1 cellular context compared by ENCODE assay signal in the genomic region with DNA sequence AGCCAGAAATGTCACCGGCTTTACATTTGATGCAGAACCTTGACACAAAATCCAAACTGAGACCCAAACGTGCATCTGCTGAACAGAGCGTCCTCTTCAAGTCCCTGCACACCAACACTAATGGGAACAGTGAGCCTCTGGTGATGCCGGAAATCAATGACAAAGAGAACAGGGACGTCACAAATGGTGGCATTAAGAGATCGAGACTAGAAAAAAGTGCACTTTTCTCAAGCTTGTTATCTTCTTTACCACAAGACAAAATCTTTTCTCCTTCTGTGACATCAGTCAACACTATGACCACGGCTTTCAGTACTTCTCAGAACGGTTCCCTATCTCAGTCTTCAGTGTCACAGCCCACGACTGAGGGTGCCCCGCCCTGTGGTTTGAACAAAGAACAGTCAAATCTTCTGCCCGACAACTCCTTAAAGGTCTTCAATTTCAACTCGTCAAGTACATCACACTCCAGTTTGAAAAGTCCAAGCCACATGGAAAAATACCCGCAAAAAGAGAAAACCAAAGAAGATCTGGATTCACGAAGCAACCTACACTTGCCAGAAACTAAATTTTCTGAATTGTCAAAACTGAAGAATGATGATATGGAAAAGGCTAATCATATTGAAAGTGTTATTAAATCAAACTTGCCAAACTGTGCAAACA.
TF ChIP-seq lines count a peak whose summit lies in the region.

No MANE protein-coding gene starts in this region.

TF ChIP-seq in K562, 482 proteins besides CTCF, POLR2A, EP300 and RAD21 (continued from another document and continues in another):
- TF ChIP-seq, protein P1, sequence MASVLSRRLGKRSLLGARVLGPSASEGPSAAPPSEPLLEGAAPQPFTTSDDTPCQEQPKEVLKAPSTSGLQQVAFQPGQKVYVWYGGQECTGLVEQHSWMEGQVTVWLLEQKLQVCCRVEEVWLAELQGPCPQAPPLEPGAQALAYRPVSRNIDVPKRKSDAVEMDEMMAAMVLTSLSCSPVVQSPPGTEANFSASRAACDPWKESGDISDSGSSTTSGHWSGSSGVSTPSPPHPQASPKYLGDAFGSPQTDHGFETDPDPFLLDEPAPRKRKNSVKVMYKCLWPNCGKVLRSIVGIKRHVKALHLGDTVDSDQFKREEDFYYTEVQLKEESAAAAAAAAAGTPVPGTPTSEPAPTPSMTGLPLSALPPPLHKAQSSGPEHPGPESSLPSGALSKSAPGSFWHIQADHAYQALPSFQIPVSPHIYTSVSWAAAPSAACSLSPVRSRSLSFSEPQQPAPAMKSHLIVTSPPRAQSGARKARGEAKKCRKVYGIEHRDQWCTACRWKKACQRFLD (CRISPR knock-in tag; IDR thresholded peaks at IDR 0.05), result peak; percentile 71; the same call in 1 of the 2 replicates
- peak; percentile 47; the same call in 1 of the 2 replicates for TF ChIP-seq SP1 (CRISPR knock-in tag; IDR thresholded peaks at IDR 0.05)
- peak; percentile 97 for TF ChIP-seq ARID1B (IDR thresholded peaks at IDR 0.05)
- TF ChIP-seq NFATC3 (IDR thresholded peaks at IDR 0.05), result no peak
- TF ChIP-seq CXXC5 (CRISPR knock-in tag; IDR thresholded peaks at IDR 0.05), result peak; percentile 99
- peak; percentile 99 for TF ChIP-seq MEIS2 (IDR thresholded peaks at IDR 0.05; ENCODE audit: partially characterized antibody)
- TF ChIP-seq, protein P2, sequence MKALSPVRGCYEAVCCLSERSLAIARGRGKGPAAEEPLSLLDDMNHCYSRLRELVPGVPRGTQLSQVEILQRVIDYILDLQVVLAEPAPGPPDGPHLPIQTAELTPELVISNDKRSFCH (CRISPR knock-in tag; IDR thresholded peaks at IDR 0.05), result no peak
- TF ChIP-seq, protein P2 (tag; IDR thresholded peaks at IDR 0.05), result peak; percentile 88
- TF ChIP-seq NONO (IDR thresholded peaks at IDR 0.05; ENCODE audit: low read depth in 2 of 2, low read length in 1 of 2), result peak in 1 of 2 experiments; percentile 49; a peak in 1 of 4 replicates
- no peak for TF ChIP-seq RBM15 (IDR thresholded peaks at IDR 0.05; ENCODE audit: insufficient read depth, low read length)
- peak; percentile 73; the same call in 1 of the 2 replicates for TF ChIP-seq CTBP1 (IDR thresholded peaks at IDR 0.05; ENCODE audit: borderline replicate concordance)
- no peak for TF ChIP-seq ZNF75A (CRISPR knock-in tag; IDR thresholded peaks at IDR 0.05)
- no peak for TF ChIP-seq RFX7 (CRISPR knock-in tag; IDR thresholded peaks at IDR 0.05)
- no peak for TF ChIP-seq U2AF2 (optimal IDR thresholded peaks at IDR 0.05; ENCODE audit: low read depth, low read length)
- peak; percentile 87 for TF ChIP-seq SMARCE1 (IDR thresholded peaks at IDR 0.05)
- TF ChIP-seq ZNF354B (CRISPR knock-in tag; IDR thresholded peaks at IDR 0.05), result no peak
- no peak for TF ChIP-seq ZNF76 (CRISPR knock-in tag; IDR thresholded peaks at IDR 0.05; ENCODE audit: borderline replicate concordance)
- no peak for TF ChIP-seq ZBTB7A (IDR thresholded peaks at IDR 0.05; ENCODE audit: borderline replicate concordance, control insufficient read depth, low read depth, low read length)
- no peak for TF ChIP-seq KLF13 (tag; IDR thresholded peaks at IDR 0.05; ENCODE audit: borderline replicate concordance, low read depth)
- TF ChIP-seq KLF10 (CRISPR knock-in tag; IDR thresholded peaks at IDR 0.05), result no peak
- TF ChIP-seq, protein P3, sequence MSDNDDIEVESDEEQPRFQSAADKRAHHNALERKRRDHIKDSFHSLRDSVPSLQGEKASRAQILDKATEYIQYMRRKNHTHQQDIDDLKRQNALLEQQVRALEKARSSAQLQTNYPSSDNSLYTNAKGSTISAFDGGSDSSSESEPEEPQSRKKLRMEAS (CRISPR knock-in tag; IDR thresholded peaks at IDR 0.05), result no peak
- TF ChIP-seq HNRNPK (IDR thresholded peaks at IDR 0.05; ENCODE audit: low read depth, low read length, poor library complexity, severe bottlenecking), result no peak
- TF ChIP-seq, protein P4, sequence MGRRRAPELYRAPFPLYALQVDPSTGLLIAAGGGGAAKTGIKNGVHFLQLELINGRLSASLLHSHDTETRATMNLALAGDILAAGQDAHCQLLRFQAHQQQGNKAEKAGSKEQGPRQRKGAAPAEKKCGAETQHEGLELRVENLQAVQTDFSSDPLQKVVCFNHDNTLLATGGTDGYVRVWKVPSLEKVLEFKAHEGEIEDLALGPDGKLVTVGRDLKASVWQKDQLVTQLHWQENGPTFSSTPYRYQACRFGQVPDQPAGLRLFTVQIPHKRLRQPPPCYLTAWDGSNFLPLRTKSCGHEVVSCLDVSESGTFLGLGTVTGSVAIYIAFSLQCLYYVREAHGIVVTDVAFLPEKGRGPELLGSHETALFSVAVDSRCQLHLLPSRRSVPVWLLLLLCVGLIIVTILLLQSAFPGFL (CRISPR knock-in tag; IDR thresholded peaks at IDR 0.05), result no peak
- peak; percentile 45; the same call in 1 of the 2 replicates for TF ChIP-seq BHLHE40 (IDR thresholded peaks at IDR 0.05; ENCODE audit: low read length)
- peak; percentile 36 to 86; a peak in 3 of 4 replicates for TF ChIP-seq ARNT (IDR thresholded peaks at IDR 0.05)
- TF ChIP-seq TARDBP (IDR thresholded peaks at IDR 0.05), result 0 out of 2 replicates have a peak, but pooled peaks have one; percentile 63
- TF ChIP-seq, protein P5, sequence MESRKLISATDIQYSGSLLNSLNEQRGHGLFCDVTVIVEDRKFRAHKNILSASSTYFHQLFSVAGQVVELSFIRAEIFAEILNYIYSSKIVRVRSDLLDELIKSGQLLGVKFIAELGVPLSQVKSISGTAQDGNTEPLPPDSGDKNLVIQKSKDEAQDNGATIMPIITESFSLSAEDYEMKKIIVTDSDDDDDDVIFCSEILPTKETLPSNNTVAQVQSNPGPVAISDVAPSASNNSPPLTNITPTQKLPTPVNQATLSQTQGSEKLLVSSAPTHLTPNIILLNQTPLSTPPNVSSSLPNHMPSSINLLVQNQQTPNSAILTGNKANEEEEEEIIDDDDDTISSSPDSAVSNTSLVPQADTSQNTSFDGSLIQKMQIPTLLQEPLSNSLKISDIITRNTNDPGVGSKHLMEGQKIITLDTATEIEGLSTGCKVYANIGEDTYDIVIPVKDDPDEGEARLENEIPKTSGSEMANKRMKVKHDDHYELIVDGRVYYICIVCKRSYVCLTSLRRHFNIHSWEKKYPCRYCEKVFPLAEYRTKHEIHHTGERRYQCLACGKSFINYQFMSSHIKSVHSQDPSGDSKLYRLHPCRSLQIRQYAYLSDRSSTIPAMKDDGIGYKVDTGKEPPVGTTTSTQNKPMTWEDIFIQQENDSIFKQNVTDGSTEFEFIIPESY (CRISPR knock-in tag; IDR thresholded peaks at IDR 0.05), result no peak
- TF ChIP-seq, protein P6, sequence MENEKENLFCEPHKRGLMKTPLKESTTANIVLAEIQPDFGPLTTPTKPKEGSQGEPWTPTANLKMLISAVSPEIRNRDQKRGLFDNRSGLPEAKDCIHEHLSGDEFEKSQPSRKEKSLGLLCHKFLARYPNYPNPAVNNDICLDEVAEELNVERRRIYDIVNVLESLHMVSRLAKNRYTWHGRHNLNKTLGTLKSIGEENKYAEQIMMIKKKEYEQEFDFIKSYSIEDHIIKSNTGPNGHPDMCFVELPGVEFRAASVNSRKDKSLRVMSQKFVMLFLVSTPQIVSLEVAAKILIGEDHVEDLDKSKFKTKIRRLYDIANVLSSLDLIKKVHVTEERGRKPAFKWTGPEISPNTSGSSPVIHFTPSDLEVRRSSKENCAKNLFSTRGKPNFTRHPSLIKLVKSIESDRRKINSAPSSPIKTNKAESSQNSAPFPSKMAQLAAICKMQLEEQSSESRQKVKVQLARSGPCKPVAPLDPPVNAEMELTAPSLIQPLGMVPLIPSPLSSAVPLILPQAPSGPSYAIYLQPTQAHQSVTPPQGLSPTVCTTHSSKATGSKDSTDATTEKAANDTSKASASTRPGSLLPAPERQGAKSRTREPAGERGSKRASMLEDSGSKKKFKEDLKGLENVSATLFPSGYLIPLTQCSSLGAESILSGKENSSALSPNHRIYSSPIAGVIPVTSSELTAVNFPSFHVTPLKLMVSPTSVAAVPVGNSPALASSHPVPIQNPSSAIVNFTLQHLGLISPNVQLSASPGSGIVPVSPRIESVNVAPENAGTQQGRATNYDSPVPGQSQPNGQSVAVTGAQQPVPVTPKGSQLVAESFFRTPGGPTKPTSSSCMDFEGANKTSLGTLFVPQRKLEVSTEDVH (IDR thresholded peaks at IDR 0.05; ENCODE audit: low read depth, partially characterized antibody), result peak; percentile 19
- TF ChIP-seq, protein P7, sequence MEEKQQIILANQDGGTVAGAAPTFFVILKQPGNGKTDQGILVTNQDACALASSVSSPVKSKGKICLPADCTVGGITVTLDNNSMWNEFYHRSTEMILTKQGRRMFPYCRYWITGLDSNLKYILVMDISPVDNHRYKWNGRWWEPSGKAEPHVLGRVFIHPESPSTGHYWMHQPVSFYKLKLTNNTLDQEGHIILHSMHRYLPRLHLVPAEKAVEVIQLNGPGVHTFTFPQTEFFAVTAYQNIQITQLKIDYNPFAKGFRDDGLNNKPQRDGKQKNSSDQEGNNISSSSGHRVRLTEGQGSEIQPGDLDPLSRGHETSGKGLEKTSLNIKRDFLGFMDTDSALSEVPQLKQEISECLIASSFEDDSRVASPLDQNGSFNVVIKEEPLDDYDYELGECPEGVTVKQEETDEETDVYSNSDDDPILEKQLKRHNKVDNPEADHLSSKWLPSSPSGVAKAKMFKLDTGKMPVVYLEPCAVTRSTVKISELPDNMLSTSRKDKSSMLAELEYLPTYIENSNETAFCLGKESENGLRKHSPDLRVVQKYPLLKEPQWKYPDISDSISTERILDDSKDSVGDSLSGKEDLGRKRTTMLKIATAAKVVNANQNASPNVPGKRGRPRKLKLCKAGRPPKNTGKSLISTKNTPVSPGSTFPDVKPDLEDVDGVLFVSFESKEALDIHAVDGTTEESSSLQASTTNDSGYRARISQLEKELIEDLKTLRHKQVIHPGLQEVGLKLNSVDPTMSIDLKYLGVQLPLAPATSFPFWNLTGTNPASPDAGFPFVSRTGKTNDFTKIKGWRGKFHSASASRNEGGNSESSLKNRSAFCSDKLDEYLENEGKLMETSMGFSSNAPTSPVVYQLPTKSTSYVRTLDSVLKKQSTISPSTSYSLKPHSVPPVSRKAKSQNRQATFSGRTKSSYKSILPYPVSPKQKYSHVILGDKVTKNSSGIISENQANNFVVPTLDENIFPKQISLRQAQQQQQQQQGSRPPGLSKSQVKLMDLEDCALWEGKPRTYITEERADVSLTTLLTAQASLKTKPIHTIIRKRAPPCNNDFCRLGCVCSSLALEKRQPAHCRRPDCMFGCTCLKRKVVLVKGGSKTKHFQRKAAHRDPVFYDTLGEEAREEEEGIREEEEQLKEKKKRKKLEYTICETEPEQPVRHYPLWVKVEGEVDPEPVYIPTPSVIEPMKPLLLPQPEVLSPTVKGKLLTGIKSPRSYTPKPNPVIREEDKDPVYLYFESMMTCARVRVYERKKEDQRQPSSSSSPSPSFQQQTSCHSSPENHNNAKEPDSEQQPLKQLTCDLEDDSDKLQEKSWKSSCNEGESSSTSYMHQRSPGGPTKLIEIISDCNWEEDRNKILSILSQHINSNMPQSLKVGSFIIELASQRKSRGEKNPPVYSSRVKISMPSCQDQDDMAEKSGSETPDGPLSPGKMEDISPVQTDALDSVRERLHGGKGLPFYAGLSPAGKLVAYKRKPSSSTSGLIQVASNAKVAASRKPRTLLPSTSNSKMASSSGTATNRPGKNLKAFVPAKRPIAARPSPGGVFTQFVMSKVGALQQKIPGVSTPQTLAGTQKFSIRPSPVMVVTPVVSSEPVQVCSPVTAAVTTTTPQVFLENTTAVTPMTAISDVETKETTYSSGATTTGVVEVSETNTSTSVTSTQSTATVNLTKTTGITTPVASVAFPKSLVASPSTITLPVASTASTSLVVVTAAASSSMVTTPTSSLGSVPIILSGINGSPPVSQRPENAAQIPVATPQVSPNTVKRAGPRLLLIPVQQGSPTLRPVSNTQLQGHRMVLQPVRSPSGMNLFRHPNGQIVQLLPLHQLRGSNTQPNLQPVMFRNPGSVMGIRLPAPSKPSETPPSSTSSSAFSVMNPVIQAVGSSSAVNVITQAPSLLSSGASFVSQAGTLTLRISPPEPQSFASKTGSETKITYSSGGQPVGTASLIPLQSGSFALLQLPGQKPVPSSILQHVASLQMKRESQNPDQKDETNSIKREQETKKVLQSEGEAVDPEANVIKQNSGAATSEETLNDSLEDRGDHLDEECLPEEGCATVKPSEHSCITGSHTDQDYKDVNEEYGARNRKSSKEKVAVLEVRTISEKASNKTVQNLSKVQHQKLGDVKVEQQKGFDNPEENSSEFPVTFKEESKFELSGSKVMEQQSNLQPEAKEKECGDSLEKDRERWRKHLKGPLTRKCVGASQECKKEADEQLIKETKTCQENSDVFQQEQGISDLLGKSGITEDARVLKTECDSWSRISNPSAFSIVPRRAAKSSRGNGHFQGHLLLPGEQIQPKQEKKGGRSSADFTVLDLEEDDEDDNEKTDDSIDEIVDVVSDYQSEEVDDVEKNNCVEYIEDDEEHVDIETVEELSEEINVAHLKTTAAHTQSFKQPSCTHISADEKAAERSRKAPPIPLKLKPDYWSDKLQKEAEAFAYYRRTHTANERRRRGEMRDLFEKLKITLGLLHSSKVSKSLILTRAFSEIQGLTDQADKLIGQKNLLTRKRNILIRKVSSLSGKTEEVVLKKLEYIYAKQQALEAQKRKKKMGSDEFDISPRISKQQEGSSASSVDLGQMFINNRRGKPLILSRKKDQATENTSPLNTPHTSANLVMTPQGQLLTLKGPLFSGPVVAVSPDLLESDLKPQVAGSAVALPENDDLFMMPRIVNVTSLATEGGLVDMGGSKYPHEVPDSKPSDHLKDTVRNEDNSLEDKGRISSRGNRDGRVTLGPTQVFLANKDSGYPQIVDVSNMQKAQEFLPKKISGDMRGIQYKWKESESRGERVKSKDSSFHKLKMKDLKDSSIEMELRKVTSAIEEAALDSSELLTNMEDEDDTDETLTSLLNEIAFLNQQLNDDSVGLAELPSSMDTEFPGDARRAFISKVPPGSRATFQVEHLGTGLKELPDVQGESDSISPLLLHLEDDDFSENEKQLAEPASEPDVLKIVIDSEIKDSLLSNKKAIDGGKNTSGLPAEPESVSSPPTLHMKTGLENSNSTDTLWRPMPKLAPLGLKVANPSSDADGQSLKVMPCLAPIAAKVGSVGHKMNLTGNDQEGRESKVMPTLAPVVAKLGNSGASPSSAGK (IDR thresholded peaks at IDR 0.05), result 0 out of 2 replicates have a peak, but pooled peaks have one; percentile 12
- TF ChIP-seq HMGN3 (IDR thresholded peaks at IDR 0.05; ENCODE audit: borderline replicate concordance, extremely low read depth, insufficient read length, low read depth, low read length), result peak; percentile 36
